18 cellular contexts compared by ENCODE assay signal in the genomic region with DNA sequence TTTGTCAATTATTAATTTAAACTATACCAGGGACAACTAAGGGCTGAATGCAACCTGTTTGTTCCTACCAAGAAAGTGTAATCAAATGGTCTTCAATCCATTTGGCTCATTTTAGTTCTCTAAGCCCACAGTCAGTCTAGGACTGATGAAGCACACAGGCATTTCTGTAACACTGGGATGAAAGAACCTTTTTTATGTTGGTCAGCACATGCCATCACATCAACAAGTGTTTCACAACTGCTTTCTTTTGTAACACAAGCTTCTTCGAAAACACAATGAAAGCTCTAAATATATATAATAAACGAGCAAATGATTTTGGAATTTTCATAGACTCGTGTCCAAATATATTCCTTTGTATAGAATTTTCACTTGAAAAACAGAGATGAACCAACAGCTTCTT. TPM values are rescaled to one million over a fixed set of nuclear protein-coding genes. Genes with fewer than 3 reads are reported as not detected.
DNase-seq lines count a peak whose midpoint lies in the region; TF ChIP-seq lines count a peak whose summit lies in the region.
"Had no signal": no experiment of that assay in that cellular context is flagged by ENCODE, and none has a peak within 500 bp of the region (broad histone marks: within the 10 kb centered on the region; RNA-seq: fewer than 3 reads in every experiment).

No MANE protein-coding gene starts in this region.

- TF ChIP-seq POLR2A in breast epithelium (IDR thresholded peaks at IDR 0.05): no peak
- TF ChIP-seq POLR2A in spleen (IDR thresholded peaks at IDR 0.05): no peak

- peaks cover 12% of the 10 kb centered on the region for H3K36me3 ChIP-seq in breast epithelium
- peaks cover 3 to 100% (median 87%) of the 10 kb centered on the region in 6 donors for H3K36me3 ChIP-seq in spleen

- WGBS in spleen, 5 donors: 93 to 96% (median 95%) methylated on average over 3 of the region's 3 CpGs

- DNase-seq in MCF 10A (ENCODE audit: unreplicated experiment) (peak; percentile 15), breast epithelium (ENCODE audit: low spot score in 2 of 2) (no peak), astrocyte of the hippocampus (ENCODE audit: low read depth, low spot score) (peak; percentile 47), medulla oblongata (ENCODE audit: extremely low spot score) (peak; percentile 61), ecto neural progenitor cell (ENCODE audit: low spot score) (no peak), HT-29 (ENCODE audit: low spot score) (no peak), type B pancreatic cell (ENCODE audit: extremely low spot score, unreplicated experiment) (no peak), spleen (no peak)
- DNase-seq: 8988T; activated effector memory CD4-positive, alpha-beta T cell treated with Interleukin-2 at 50 U/mL for 16 hours; COR-L47; NCI-H1694; NCI-H526 treated with DMSO at 0.1 percent for 48 hours; stimulated activated CD4-positive, alpha-beta T cell treated with anti-CD3 and anti-CD28 coated beads, Interleukin-2, amount 100 ng/mL, for 48 hours; stimulated activated naive CD4-positive, alpha-beta T cell; WERI-Rb-1 had no signal

- H3K4me1 Mint-ChIP-seq in MCF 10A (ENCODE audit: insufficient read depth, unreplicated experiment) (no peaks in the 10 kb centered on the region), type B pancreatic cell (ENCODE audit: unreplicated experiment) (no peaks in the 10 kb centered on the region)

- H3K27me3 Mint-ChIP-seq in MCF 10A (ENCODE audit: insufficient read depth, unreplicated experiment) (no peaks in the 10 kb centered on the region), type B pancreatic cell (no peaks in the 10 kb centered on the region)

- CTCF ChIA-PET in MCF 10A (lab: Yijun Ruan, JAX): interaction anchor here (0.7 to 1.0 kb wide), 2 partner anchors 34 to 38 kb away, joined by 3 read pairs; no protein-coding TSS in a partner anchor

- H3K4me3 ChIP-seq in breast epithelium (no peak overlapping the region), spleen (no peak overlapping the region)
- H3K4me3 ChIP-seq: smooth muscle cell had no signal

- peaks cover 100% of the 10 kb centered on the region for H3K36me3 Mint-ChIP-seq in MCF 10A (ENCODE audit: insufficient read depth, unreplicated experiment)
- peaks cover 29% of the 10 kb centered on the region for H3K36me3 Mint-ChIP-seq in type B pancreatic cell

- intact Hi-C loops in MCF 10A (cut with micrococcal nuclease): no loop called here
- intact Hi-C loops in breast epithelium (cut with DNase I; ENCODE audit: low total_unique reads): no loop called here
- intact Hi-C loops in spleen (cut with DNase I; ENCODE audit: low total_unique reads): no loop called here

- H3K27ac ChIP-seq in breast epithelium (no peak overlapping the region), spleen (no peak overlapping the region)
- H3K27ac ChIP-seq: WERI-Rb-1 had no signal

- no TSS peak for BruUV-seq in MCF 10A (replicated peaks; lab: Mats Ljungman, UMichigan)

- H3K4me1 ChIP-seq in breast epithelium (no peaks in the 10 kb centered on the region), spleen (no peaks in the 10 kb centered on the region)

- peak overlapping the region; percentile 0 for H3K27ac Mint-ChIP-seq in MCF 10A (ENCODE audit: low read depth, unreplicated experiment)
- no peak overlapping the region for H3K27ac Mint-ChIP-seq in type B pancreatic cell
- H3K27ac Mint-ChIP-seq: T-helper 2 cell treated with Interferon-gamma antibody and Interleukin-4, amounts not matched to agents 5 μg/mL and 100 μg/mL, for 36 hours had no signal

- TF ChIP-seq CTCF in MCF 10A (IDR thresholded peaks at IDR 0.05; ENCODE audit: unreplicated experiment) (no peak), breast epithelium (IDR thresholded peaks at IDR 0.05) (no peak), type B pancreatic cell (conservative IDR thresholded peaks at IDR 0.05) (no peak), spleen (IDR thresholded peaks at IDR 0.05 in 8 of 11, conservative IDR thresholded peaks at IDR 0.05 in 3 of 11) (no peak)

- POLR2A ChIA-PET in MCF 10A (lab: Yijun Ruan, JAX): interaction anchor here (1.5 to 2.2 kb wide), 2 partner anchors 18 to 28 kb away, joined by 4 to 7 read pairs; partner anchors contain the start of gene HEATR1

- H3K4me3 Mint-ChIP-seq in MCF 10A (ENCODE audit: unreplicated experiment) (no peak overlapping the region), type B pancreatic cell (no peak overlapping the region)
- H3K4me3 Mint-ChIP-seq: T-helper 2 cell treated with Interferon-gamma antibody and Interleukin-4, amounts not matched to agents 5 μg/mL and 100 μg/mL, for 36 hours had no signal

- H3K27me3 ChIP-seq in breast epithelium: no peaks in the 10 kb centered on the region
- H3K27me3 ChIP-seq in spleen (replicated peaks in 1 of 7): no peaks in the 10 kb centered on the region

- no peaks in the 10 kb centered on the region for H3K9me3 Mint-ChIP-seq in MCF 10A (ENCODE audit: unreplicated experiment)
- H3K9me3 Mint-ChIP-seq in type B pancreatic cell: no peaks in the 10 kb centered on the region
- H3K9me3 Mint-ChIP-seq: T-helper 2 cell treated with Interferon-gamma antibody and Interleukin-4, amounts not matched to agents 5 μg/mL and 100 μg/mL, for 36 hours had no signal

- no peaks in the 10 kb centered on the region for H3K9me3 ChIP-seq in breast epithelium
- no peaks in the 10 kb centered on the region for H3K9me3 ChIP-seq in spleen

RNA-seq across cellular contexts. Expression of gene HEATR1, which starts 28.8 kb away (rescaled TPM):
- 90.6 and 128 TPM in 2 replicates for total RNA-seq in MCF 10A (2022)
- 10 to 100 TPM; 23.7 to 32.3 (median 30.5) TPM for total RNA-seq in breast epithelium
- total RNA-seq in HT-29 (2014; rRNA removed; shearing (Covaris generic)): 13.7 and 19.4 TPM in 2 replicates
- total RNA-seq in type B pancreatic cell (ENCODE audit: low replicate concordance): 43.5 and 51.5 TPM in 2 replicates
- total RNA-seq in spleen: 10 to 100 TPM; 26.9 to 51.4 (median 35.3) TPM
- polyA plus RNA-seq in spleen: 1 to 10 TPM; 5.0 to 5.8 (median 5.4) TPM

RNA-seq across cellular contexts. Expression of gene LGALS8, which starts 51.7 kb away (rescaled TPM):
- total RNA-seq in MCF 10A (2022) (73.2 and 99.7 TPM in 2 replicates), breast epithelium (100 to 1,000 TPM in 1 of 3 donors, 10 to 100 TPM in 2; 70.2 to 119 (median 96.4) TPM), type B pancreatic cell (ENCODE audit: low replicate concordance) (42.4 and 87.4 TPM in 2 replicates), spleen (100 to 1,000 TPM; 128 to 276 (median 155) TPM)
- total RNA-seq in HT-29 (2014; rRNA removed; shearing (Covaris generic)): 25.1 and 32.0 TPM in 2 replicates
- polyA plus RNA-seq in spleen: 10 to 100 TPM; 18.4 to 33.4 (median 25.6) TPM

Comparison
In these comparisons a context has a peak if more than half of its experiments do, and no peak if none do; other contexts are left out.
1. DNase-seq: peak in MCF 10A (single experiment), astrocyte of the hippocampus (single experiment) and medulla oblongata (single experiment); none in breast epithelium (0 of 2), ecto neural progenitor cell (single experiment), HT-29 (single experiment), type B pancreatic cell (single experiment) and spleen (single experiment).